ENCODE assay signal across 29 cellular contexts in genomic region chr2:233412405-233412804, GRCh38. TPM values are rescaled to one million over a fixed set of nuclear protein-coding genes. Genes with fewer than 3 reads are reported as not detected.
DNase-seq lines count a peak whose midpoint lies in the region; ATAC-seq and TF ChIP-seq lines count a peak whose summit lies in the region.
"Had no signal": no experiment of that assay in that cellular context is flagged by ENCODE, and none has a peak within 500 bp of the region (broad histone marks: within the 10 kb centered on the region; RNA-seq: fewer than 3 reads in every experiment).

No MANE protein-coding gene starts in this region.

- DNase-seq in activated naive CD4-positive, alpha-beta T cell treated with anti-CD3 and anti-CD28 coated beads, Interleukin-2, amount 10 ng/mL, durations not matched to agents 7 days and 5 days: no peak
- DNase-seq in PC-3 (peak; percentile 69), epithelial cell of prostate (ENCODE audit: low read depth, low spot score) (no peak), tibial artery (no peak), tibial nerve (ENCODE audit: low spot score in 2 of 2) (no peak), NCI-H1694 treated with DMSO at 0.1 percent for 48 hours (lab: John Stamatoyannopoulos, UW) (no peak), sigmoid colon (no peak)
- DNase-seq: activated CD4-positive, alpha-beta T cell treated with anti-CD3 and anti-CD28 coated beads for 1 hour; activated CD8-positive, alpha-beta memory T cell treated with anti-CD3 and anti-CD28 coated beads for 24 hours; activated gamma-delta T cell treated with Interleukin-2 at 50 U/mL for 16 hours; amygdala; DMS79 treated with DMSO at 0.1 percent for 48 hours; GF-D8; glutamatergic neuron; islet precursor cell; midbrain; NCI-H1105; NCI-H2029 treated with DMSO at 0.1 percent for 48 hours; NCI-H69; nephron progenitor cell; pancreas; stimulated activated CD4-positive, alpha-beta T cell treated with anti-CD3 and anti-CD28 coated beads, Interleukin-12 subunit alpha, Interleukin-12 subunit beta, amount 100 ng/mL, for 4 hours; stimulated activated naive B cell treated with anti-CD40 and anti-IgM and Interleukin-4, amounts not matched to agents 10 μg/mL and 1 μg/mL and 100 μg/mL, for 72 hours had no signal

- H3K36me3 ChIP-seq in PC-3 (ENCODE audit: low read depth, low read length): peaks cover 18% of the 10 kb centered on the region
- no peaks in the 10 kb centered on the region for H3K36me3 ChIP-seq in tibial artery
- no peaks in the 10 kb centered on the region for H3K36me3 ChIP-seq in tibial nerve
- no peaks in the 10 kb centered on the region for H3K36me3 ChIP-seq in sigmoid colon
- H3K36me3 ChIP-seq: breast epithelium, pancreas, vagina had no signal

- peaks cover 9% of the 10 kb centered on the region for H3K9me3 Mint-ChIP-seq in activated naive CD4-positive, alpha-beta T cell treated with anti-CD3 and anti-CD28 coated beads, Interleukin-2, amount 50 U/mL, for 24 hours
- peaks cover 16% of the 10 kb centered on the region for H3K9me3 Mint-ChIP-seq in activated naive CD4-positive, alpha-beta T cell treated with anti-CD3 and anti-CD28 coated beads, Interleukin-2, amount 10 ng/mL, durations not matched to agents 7 days and 5 days

- peaks cover 95% of the 10 kb centered on the region for H3K4me1 Mint-ChIP-seq in activated naive CD4-positive, alpha-beta T cell treated with anti-CD3 and anti-CD28 coated beads, Interleukin-2, amount 50 U/mL, for 24 hours
- peaks cover 90% of the 10 kb centered on the region for H3K4me1 Mint-ChIP-seq in activated naive CD4-positive, alpha-beta T cell treated with anti-CD3 and anti-CD28 coated beads, Interleukin-2, amount 10 ng/mL, durations not matched to agents 7 days and 5 days
- H3K4me1 Mint-ChIP-seq: nephron progenitor cell had no signal

- TF ChIP-seq EP300 in tibial nerve (IDR thresholded peaks at IDR 0.05): no peak
- TF ChIP-seq EP300 in sigmoid colon (IDR thresholded peaks at IDR 0.05): no peak

- H3K27me3 Mint-ChIP-seq in activated naive CD4-positive, alpha-beta T cell treated with anti-CD3 and anti-CD28 coated beads, Interleukin-2, amount 50 U/mL, for 24 hours: no peaks in the 10 kb centered on the region
- no peaks in the 10 kb centered on the region for H3K27me3 Mint-ChIP-seq in activated naive CD4-positive, alpha-beta T cell treated with anti-CD3 and anti-CD28 coated beads, Interleukin-2, amount 10 ng/mL, durations not matched to agents 7 days and 5 days
- H3K27me3 Mint-ChIP-seq: stimulated activated naive B cell treated with anti-CD40 and anti-IgM and Interleukin-4, amounts not matched to agents 10 μg/mL and 1 μg/mL and 100 μg/mL, for 72 hours had no signal

- H3K27ac ChIP-seq in PC-3 (ENCODE audit: low read length): peak overlapping the region; percentile 98
- peak overlapping the region; percentile 61 for H3K27ac ChIP-seq in epithelial cell of prostate
- H3K27ac ChIP-seq in tibial artery: peak overlapping the region; percentile 77 to 83
- H3K27ac ChIP-seq in tibial nerve: no peak overlapping the region
- peak overlapping the region in 1 of 4 donors; percentile 75 for H3K27ac ChIP-seq in sigmoid colon
- H3K27ac ChIP-seq: vagina had no signal

- no peak overlapping the region for H2AFZ ChIP-seq in PC-3 (ENCODE audit: low read length)

- H3K9ac ChIP-seq in PC-3 (ENCODE audit: low read length): peak overlapping the region; percentile 85

- H3K27me3 ChIP-seq in PC-3 (ENCODE audit: low read length) (no peaks in the 10 kb centered on the region), tibial artery (no peaks in the 10 kb centered on the region), tibial nerve (no peaks in the 10 kb centered on the region), sigmoid colon (no peaks in the 10 kb centered on the region)
- H3K27me3 ChIP-seq: breast epithelium, pancreas, vagina had no signal

- WGBS in tibial nerve, 2 donors: 96 to 98% methylated on average over 3 of the region's 3 CpGs
- WGBS in sigmoid colon, 2 donors: 94 to 97% methylated on average over 3 of the region's 3 CpGs

- H3K9me3 ChIP-seq in PC-3 (ENCODE audit: low read length) (peaks cover 5% of the 10 kb centered on the region), tibial artery (no peaks in the 10 kb centered on the region), tibial nerve (peaks cover 0 to 18% (median 0%) of the 10 kb centered on the region in 4 donors), sigmoid colon (peaks cover 0 to 10% (median 2%) of the 10 kb centered on the region in 4 donors)
- H3K9me3 ChIP-seq: pancreas, vagina had no signal

- CTCF ChIA-PET in activated naive CD4-positive, alpha-beta T cell treated with anti-CD3 and anti-CD28 coated beads, Interleukin-2, amount 10 ng/mL, durations not matched to agents 7 days and 5 days (lab: Charles Lee): no interaction called here
- CTCF ChIA-PET in PC-3 (lab: Charles Lee): no interaction called here

- TF ChIP-seq CTCF in PC-3 (conservative IDR thresholded peaks at IDR 0.05; ENCODE audit: low read depth, low read length): no peak
- TF ChIP-seq CTCF in tibial artery (IDR thresholded peaks at IDR 0.05): no peak
- TF ChIP-seq CTCF in tibial nerve (IDR thresholded peaks at IDR 0.05): no peak
- TF ChIP-seq CTCF in sigmoid colon (IDR thresholded peaks at IDR 0.05): no peak

- TF ChIP-seq POLR2A in tibial nerve (IDR thresholded peaks at IDR 0.05): no peak
- no peak for TF ChIP-seq POLR2A in sigmoid colon (IDR thresholded peaks at IDR 0.05)

- intact Hi-C loops in PC-3 (cut with micrococcal nuclease) (loop anchor here (1.0 to 10.0 kb wide), 3 partner anchors 18 to 1612 kb away; no protein-coding TSS in a partner anchor), tibial artery (cut with DNase I; ENCODE audit: low total_unique reads) (no loop called here), sigmoid colon (cut with DNase I) (no loop called here)

- peak overlapping the region; percentile 73 for H3K27ac Mint-ChIP-seq in activated naive CD4-positive, alpha-beta T cell treated with anti-CD3 and anti-CD28 coated beads, Interleukin-2, amount 50 U/mL, for 24 hours
- H3K27ac Mint-ChIP-seq in activated naive CD4-positive, alpha-beta T cell treated with anti-CD3 and anti-CD28 coated beads, Interleukin-2, amount 10 ng/mL, durations not matched to agents 7 days and 5 days: no peak overlapping the region
- H3K27ac Mint-ChIP-seq: nephron progenitor cell; T-helper 1 cell treated with Interleukin-12 subunit alpha and Interleukin-12 subunit beta and Interleukin-4 antibody, amounts not matched to agents 30 μg/mL and 1 μg/mL, for 36 hours had no signal

- H3F3A ChIP-seq in PC-3 (ENCODE audit: low read length, unreplicated experiment): no peaks in the 10 kb centered on the region

- BruUV-seq in PC-3 (replicated peaks; lab: Mats Ljungman, UMichigan): no TSS peak

- peaks cover 44% of the 10 kb centered on the region for H3K4me1 ChIP-seq in PC-3 (ENCODE audit: insufficient read depth, low read length)
- H3K4me1 ChIP-seq in tibial artery: peaks cover 0 to 80% (median 54%) of the 10 kb centered on the region in 4 donors
- peaks cover 0 to 33% (median 13%) of the 10 kb centered on the region in 4 donors for H3K4me1 ChIP-seq in tibial nerve
- H3K4me1 ChIP-seq in sigmoid colon: peaks cover 0 to 41% (median 28%) of the 10 kb centered on the region in 4 donors
- H3K4me1 ChIP-seq: HAP-1 had no signal

- peak; percentile 42 for ATAC-seq in PC-3
- ATAC-seq: pancreas; stimulated activated naive B cell treated with anti-CD40 and anti-IgM and Interleukin-4, amounts not matched to agents 10 μg/mL and 1 μg/mL and 100 μg/mL, for 72 hours had no signal

- H3K4me3 ChIP-seq in PC-3 (ENCODE audit: low read length): no peak overlapping the region
- no peak overlapping the region for H3K4me3 ChIP-seq in tibial artery
- no peak overlapping the region for H3K4me3 ChIP-seq in tibial nerve
- H3K4me3 ChIP-seq in sigmoid colon: no peak overlapping the region
- H3K4me3 ChIP-seq: breast epithelium, HAP-1, pancreas, SK-N-MC, vagina had no signal

- peaks cover 44% of the 10 kb centered on the region for H3K79me2 ChIP-seq in PC-3 (ENCODE audit: low read length)

- peaks cover 21% of the 10 kb centered on the region for H3K36me3 Mint-ChIP-seq in activated naive CD4-positive, alpha-beta T cell treated with anti-CD3 and anti-CD28 coated beads, Interleukin-2, amount 50 U/mL, for 24 hours
- peaks cover 69% of the 10 kb centered on the region for H3K36me3 Mint-ChIP-seq in activated naive CD4-positive, alpha-beta T cell treated with anti-CD3 and anti-CD28 coated beads, Interleukin-2, amount 10 ng/mL, durations not matched to agents 7 days and 5 days

- H4K20me1 ChIP-seq in PC-3 (ENCODE audit: low read length): no peaks in the 10 kb centered on the region

- no peak overlapping the region for H3K4me3 Mint-ChIP-seq in activated naive CD4-positive, alpha-beta T cell treated with anti-CD3 and anti-CD28 coated beads, Interleukin-2, amount 50 U/mL, for 24 hours
- no peak overlapping the region for H3K4me3 Mint-ChIP-seq in activated naive CD4-positive, alpha-beta T cell treated with anti-CD3 and anti-CD28 coated beads, Interleukin-2, amount 10 ng/mL, durations not matched to agents 7 days and 5 days
- H3K4me3 Mint-ChIP-seq: nephron progenitor cell; T-helper 1 cell treated with Interleukin-12 subunit alpha and Interleukin-12 subunit beta and Interleukin-4 antibody, amounts not matched to agents 30 μg/mL and 1 μg/mL, for 36 hours had no signal

- POLR2A ChIA-PET in PC-3 (lab: Charles Lee; ENCODE audit: unreplicated experiment): interaction anchor here (1.6 kb wide), 1 partner anchor 10 kb away, joined by 13 read pairs; no protein-coding TSS in a partner anchor

- no peaks in the 10 kb centered on the region for H3K9me2 ChIP-seq in PC-3 (replicated peaks; ENCODE audit: low read length)

- peak overlapping the region; percentile 82 for H3K4me2 ChIP-seq in PC-3 (ENCODE audit: low read length)

RNA-seq across cellular contexts. Expression of gene DGKD, which starts 58.1 kb away (rescaled TPM):
- 23.3 and 36.2 TPM in 2 replicates for total RNA-seq in PC-3 (2014; rRNA removed)
- 10 to 100 TPM in 1 of 4 donors, 1 to 10 TPM in 3; 6.5 to 11.7 (median 7.4) TPM for total RNA-seq in tibial nerve
- total RNA-seq in sigmoid colon: 10 to 100 TPM; 10.7 to 20.6 (median 16.0) TPM
- polyA plus RNA-seq in sigmoid colon: 10 to 100 TPM; 15.6 to 67.0 (median 19.7) TPM

Comparison
In these comparisons a context has a peak if more than half of its experiments do, and no peak if none do; other contexts are left out.
1. H3K27ac ChIP-seq: peak in PC-3 (single experiment), epithelial cell of prostate (single experiment) and tibial artery (2 of 2); none in tibial nerve (0 of 4).